In the genomic region with DNA sequence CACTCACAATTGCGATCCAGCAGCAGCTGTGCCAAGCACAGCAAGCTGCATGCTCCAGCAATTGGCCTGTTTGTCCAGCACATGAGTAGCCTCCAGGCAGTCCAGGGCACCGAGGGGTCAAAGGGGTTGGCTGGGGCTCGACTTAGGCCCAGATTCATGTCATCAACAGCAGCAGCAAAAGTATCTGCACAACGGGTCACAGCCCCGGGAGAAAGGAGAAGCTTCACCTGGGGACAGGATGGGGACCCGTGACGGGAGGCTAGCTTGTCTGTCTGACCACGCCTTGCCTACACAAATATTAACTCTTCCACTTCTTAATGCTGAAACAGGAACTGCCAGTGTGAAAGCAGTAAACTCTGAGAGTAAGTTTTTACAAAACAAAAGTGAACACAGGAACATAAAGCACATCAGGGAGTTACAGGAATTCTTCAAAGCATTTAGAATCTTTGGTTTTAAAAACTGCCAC, we compare ENCODE assay signal across 8 cellular contexts.
DNase-seq lines count a peak whose midpoint lies in the region; ATAC-seq and TF ChIP-seq lines count a peak whose summit lies in the region.

No MANE protein-coding gene starts in this region.

- peak overlapping the region; percentile 13 for H2AFZ ChIP-seq in fibroblast of lung (ENCODE audit: low read length)

- H3K27ac ChIP-seq in fibroblast of lung (ENCODE audit: insufficient read depth, low read length), result no peak overlapping the region

- peak; percentile 76 for ATAC-seq in GM18505 (IDR thresholded peaks at IDR 0.05; ENCODE audit: unreplicated experiment)
- peak; percentile 95 for ATAC-seq in GM21723 (IDR thresholded peaks at IDR 0.05; ENCODE audit: unreplicated experiment)
- ATAC-seq in GM18520 (IDR thresholded peaks at IDR 0.05; ENCODE audit: unreplicated experiment), result no peak

- peak overlapping the region; percentile 34 for H3K4me3 ChIP-seq in Jurkat, Clone E6-1 (ENCODE audit: low read length)
- no peak overlapping the region for H3K4me3 ChIP-seq in fibroblast of lung (replicated peaks in 1 of 4; ENCODE audit: control extremely low read depth in 1 of 4, insufficient read depth in 1 of 4, low read depth in 3 of 4, low read length in 4 of 4)

- no peak for TF ChIP-seq POLR2A in GM18505 (IDR thresholded peaks at IDR 0.05; ENCODE audit: borderline replicate concordance, extremely low read depth, insufficient read depth, insufficient read length)

- TF ChIP-seq CTCF in fibroblast of lung (conservative IDR thresholded peaks at IDR 0.05 in 1 of 2, IDR thresholded peaks at IDR 0.05 in 1 of 2; ENCODE audit: low read depth in 1 of 2, low read length in 2 of 2), result no peak

- H3K4me2 ChIP-seq in fibroblast of lung (ENCODE audit: extremely low read depth, insufficient read depth, low read length), result no peak overlapping the region

- no peaks in the 10 kb centered on the region for H4K20me1 ChIP-seq in fibroblast of lung (ENCODE audit: control insufficient read depth, extremely low read depth, insufficient read depth, low read length)

- H3K36me3 ChIP-seq in fibroblast of lung (ENCODE audit: control insufficient read depth, insufficient read depth, low read length), result no peaks in the 10 kb centered on the region

- no peaks in the 10 kb centered on the region for H3K4me1 ChIP-seq in fibroblast of lung (ENCODE audit: control insufficient read depth, extremely low read depth, insufficient read depth, low read length)

- no peaks in the 10 kb centered on the region for H3K9me3 ChIP-seq in fibroblast of lung (ENCODE audit: control insufficient read depth, insufficient read depth, low read depth, low read length)

- H3K79me2 ChIP-seq in fibroblast of lung (ENCODE audit: control insufficient read depth, insufficient read depth, low read length), result no peaks in the 10 kb centered on the region

- DNase-seq in Jurkat, Clone E6-1 (ENCODE audit: low read depth, low spot score), result peak; percentile 42
- DNase-seq in fibroblast of lung (ENCODE audit: low read depth in 2 of 2) (no peak), NCI-H1048 (lab: John Stamatoyannopoulos, UW) (no peak), C1 segment of cervical spinal cord (lab: John Stamatoyannopoulos, UW) (no peak)
- no peak for DNase-seq in stimulated activated CD4-positive, alpha-beta T cell treated with anti-CD3 and anti-CD28 coated beads, Interleukin-2, amount 100 ng/mL, for 24 hours

- no peaks in the 10 kb centered on the region for H3K27me3 ChIP-seq in fibroblast of lung (ENCODE audit: control insufficient read depth, insufficient read depth, low read length)

- no peak overlapping the region for H3K9ac ChIP-seq in fibroblast of lung (ENCODE audit: insufficient read depth, low read length)
